Comparison of ENCODE assay signal across 8 cellular contexts in genomic region chr16:1414532-1415265, GRCh38. TPM values are rescaled to one million over a fixed set of nuclear protein-coding genes. Genes with fewer than 3 reads are reported as not detected.
A peak's percentile ranks its signal among the peaks of the same experiment; 100 is the strongest.
DNase-seq lines count a peak whose midpoint lies in the region; ATAC-seq and TF ChIP-seq lines count a peak whose summit lies in the region.

TSS of gene UNKL (minus strand) at chr16:1414704. CDS start at chr16:1414691, 13 bp downstream.

- no peak within 1 kb of the TSS for H3K27ac Mint-ChIP-seq in endothelial cell (ENCODE audit: unreplicated experiment)

- H3K27me3 Mint-ChIP-seq in endothelial cell (ENCODE audit: unreplicated experiment): no peaks in the 10 kb centered on the region

- peak; percentile 47 for DNase-seq in GDM1 (lab: John Stamatoyannopoulos, UW)
- peak; percentile 2 for DNase-seq in NCI-H748 treated with DMSO at 0.1 percent for 48 hours (lab: John Stamatoyannopoulos, UW)
- DNase-seq in activated CD8-positive, alpha-beta memory T cell treated with anti-CD3 and anti-CD28 coated beads, Interleukin-2, amount 50 U/mL, for 24 hours (ENCODE audit: extremely low read depth): peak; percentile 36
- peak; percentile 86 for DNase-seq in endothelial cell (ENCODE audit: low spot score)
- peak; percentile 53 for DNase-seq in midbrain (lab: John Stamatoyannopoulos, UW)
- DNase-seq in stimulated activated CD8-positive, alpha-beta memory T cell treated with anti-CD3 and anti-CD28 coated beads, Interleukin-15, amount 100 ng/mL, for 48 hours (ENCODE audit: low read depth in 2 of 2): peak; percentile 70 to 74
- no peak for DNase-seq in amniotic stem cell (lab: John Stamatoyannopoulos, UW)

- peaks cover 2% of the 10 kb centered on the region for H3K4me1 Mint-ChIP-seq in endothelial cell (ENCODE audit: unreplicated experiment)

- TF ChIP-seq CTCF in endothelial cell (IDR thresholded peaks at IDR 0.05; ENCODE audit: unreplicated experiment): no peak

- H3K4me3 Mint-ChIP-seq in endothelial cell (ENCODE audit: unreplicated experiment): peak within 1 kb of the TSS; percentile 91

- peak; percentile 50 for ATAC-seq in HG02571 (IDR thresholded peaks at IDR 0.05; ENCODE audit: unreplicated experiment)

- no peaks in the 10 kb centered on the region for H3K36me3 Mint-ChIP-seq in endothelial cell (ENCODE audit: low read depth, unreplicated experiment)

- no peaks in the 10 kb centered on the region for H3K9me3 Mint-ChIP-seq in endothelial cell (ENCODE audit: unreplicated experiment)

RNA-seq across cellular contexts. Expression of gene UNKL, which starts in this region (rescaled TPM):
- total RNA-seq in endothelial cell (ENCODE audit: unreplicated experiment): 30.3 TPM
